ENCODE assay signal across 9 cellular contexts in the genomic region with DNA sequence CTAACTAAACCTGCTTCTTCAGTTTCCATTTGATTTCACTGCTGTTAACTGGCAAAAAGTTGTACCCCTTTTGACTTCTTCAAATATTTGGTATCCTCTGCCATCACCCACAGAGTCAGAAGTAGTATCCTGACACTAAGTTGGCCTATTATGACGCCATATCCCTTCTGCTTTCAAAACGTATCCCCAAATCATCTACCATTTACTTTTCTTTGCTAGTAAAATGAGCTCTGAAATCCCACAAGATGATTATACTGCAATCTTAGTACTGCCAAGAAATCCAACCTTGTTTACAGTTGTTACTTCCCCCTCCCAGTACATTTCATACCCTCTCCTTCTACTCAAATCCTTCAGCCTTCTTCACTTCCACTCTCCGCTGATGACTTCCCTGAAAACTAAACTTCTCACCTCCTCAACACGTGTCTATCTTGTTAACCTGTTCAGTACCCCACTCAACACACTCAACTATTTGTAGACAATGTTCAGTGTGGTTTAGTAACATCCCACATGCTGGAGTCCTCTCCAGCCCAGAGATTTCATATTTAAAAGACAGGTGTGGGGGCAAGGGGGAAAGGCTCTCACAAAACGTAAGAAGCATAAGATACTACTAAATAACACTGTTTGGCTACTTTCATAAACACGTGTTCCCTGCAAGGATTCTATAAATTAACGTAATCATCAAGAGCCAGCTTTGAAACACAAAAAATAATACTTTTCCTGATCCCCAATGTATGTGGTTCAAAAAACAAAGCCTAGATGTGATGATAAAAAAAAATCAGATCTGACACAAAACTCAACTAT. TPM values are rescaled to one million over a fixed set of nuclear protein-coding genes. Genes with fewer than 3 reads are reported as not detected.
A peak's percentile ranks its signal among the peaks of the same experiment; 100 is the strongest.
DNase-seq lines count a peak whose midpoint lies in the region; ATAC-seq, FAIRE-seq and TF ChIP-seq lines count a peak whose summit lies in the region.
"Had no signal": no experiment of that assay in that cellular context is flagged by ENCODE, and none has a peak within 500 bp of the region (broad histone marks: within the 10 kb centered on the region; RNA-seq: fewer than 3 reads in every experiment).

No MANE protein-coding gene starts in this region.

- no peaks in the 10 kb centered on the region for H3K36me3 ChIP-seq in small intestine (ENCODE audit: control insufficient read depth in 2 of 2, insufficient read depth in 2 of 2, low read length in 2 of 2)

- no peaks in the 10 kb centered on the region for H3K9me3 Mint-ChIP-seq in activated T-cell treated with anti-CD3 and anti-CD28 coated beads, Interleukin-2, amount 50 U/mL, for 4 hours

- H3K36me3 Mint-ChIP-seq in activated T-cell treated with anti-CD3 and anti-CD28 coated beads, Interleukin-2, amount 50 U/mL, for 4 hours (ENCODE audit: insufficient read depth), result peaks cover 38% of the 10 kb centered on the region

- no peak for ATAC-seq in activated T-cell treated with anti-CD3 and anti-CD28 coated beads, Interleukin-2, amount 50 U/mL, for 4 hours
- ATAC-seq in HG03521 (IDR thresholded peaks at IDR 0.05; ENCODE audit: unreplicated experiment) (no peak), GM21390 (IDR thresholded peaks at IDR 0.05; ENCODE audit: unreplicated experiment) (no peak)

- H3K4me1 Mint-ChIP-seq in activated T-cell treated with anti-CD3 and anti-CD28 coated beads, Interleukin-2, amount 50 U/mL, for 4 hours (ENCODE audit: low read depth), result peaks cover 49% of the 10 kb centered on the region

- H3K27me3 ChIP-seq in small intestine (ENCODE audit: control insufficient read depth in 2 of 2, insufficient read depth in 2 of 2, low read length in 2 of 2), result no peaks in the 10 kb centered on the region

- DNase-seq in activated T-cell treated with anti-CD3 and anti-CD28 coated beads, Interleukin-2, amount 50 U/mL, for 4 hours, result no peak
- DNase-seq in activated T-cell treated with anti-CD3 and anti-CD28 coated beads, Interleukin-2, amount 50 U/mL, for 48 hours, result no peak
- DNase-seq in small intestine (peak; percentile 10), putamen (ENCODE audit: low spot score) (no peak)

- H3K4me1 ChIP-seq in small intestine (ENCODE audit: control insufficient read depth in 2 of 2, insufficient read depth in 1 of 2, low read depth in 1 of 2, low read length in 1 of 2), result no peaks in the 10 kb centered on the region

- peak overlapping the region; percentile 96 for H3K4me3 Mint-ChIP-seq in activated T-cell treated with anti-CD3 and anti-CD28 coated beads, Interleukin-2, amount 50 U/mL, for 4 hours

- FAIRE-seq in small intestine (lab: Jason Lieb, UNC), result no peak
- FAIRE-seq: endometrium had no signal

- no peak overlapping the region for H3K27ac ChIP-seq in small intestine (ENCODE audit: low read depth in 1 of 2, low read length in 1 of 2)

- H3K4me3 ChIP-seq in WI38 (ENCODE audit: low read depth, low read length), result peak overlapping the region; percentile 75
- H3K4me3 ChIP-seq in iPS-11a (ENCODE audit: low read depth, low read length), result peak overlapping the region; percentile 83
- H3K4me3 ChIP-seq in small intestine (ENCODE audit: low read depth in 1 of 2, low read length in 2 of 2), result peak overlapping the region; percentile 19 to 99

- no peaks in the 10 kb centered on the region for H3K27me3 Mint-ChIP-seq in activated T-cell treated with anti-CD3 and anti-CD28 coated beads, Interleukin-2, amount 50 U/mL, for 4 hours (ENCODE audit: low read depth)

- WGBS in small intestine, 3 donors, result 2 to 7% (median 3%) methylated on average over 7 of the region's 7 CpGs

- H3K9me3 ChIP-seq in small intestine (ENCODE audit: control insufficient read depth, low read depth), result no peaks in the 10 kb centered on the region

- TF ChIP-seq CTCF in WI38 (IDR thresholded peaks at IDR 0.05; ENCODE audit: low read depth, low read length), result no peak

RNA-seq across cellular contexts. Expression of a gene that starts 1.3 kb away (rescaled TPM):
- total RNA-seq in activated T-cell treated with anti-CD3 and anti-CD28 coated beads, Interleukin-2, amount 50 U/mL, for 4 hours, result 10 to 100 TPM; 48.6 to 54.1 (median 49.2) TPM
- 1 to 10 TPM; 1.8 to 5.2 (median 3.8) TPM for polyA plus RNA-seq in small intestine
